16 cellular contexts compared by ENCODE assay signal in genomic region chr14:61736751-61737150, GRCh38. TPM values are rescaled to one million over a fixed set of nuclear protein-coding genes. Genes with fewer than 3 reads are reported as not detected.
DNase-seq lines count a peak whose midpoint lies in the region; ATAC-seq and TF ChIP-seq lines count a peak whose summit lies in the region.
"Had no signal": no experiment of that assay in that cellular context is flagged by ENCODE, and none has a peak within 500 bp of the region (broad histone marks: within the 10 kb centered on the region; RNA-seq: fewer than 3 reads in every experiment).

No MANE protein-coding gene starts in this region.

- H4K20me1 ChIP-seq in IMR-90 (ENCODE audit: insufficient read depth, low read length) (peaks cover 12% of the 10 kb centered on the region), smooth muscle cell (ENCODE audit: low read depth) (peaks cover 66% of the 10 kb centered on the region)

- no peak overlapping the region for H2BK20ac ChIP-seq in IMR-90 (ENCODE audit: low read depth, low read length)

- no peak overlapping the region for H3K18ac ChIP-seq in IMR-90 (ENCODE audit: low read depth, low read length)
- no peak overlapping the region for H3K18ac ChIP-seq in trophoblast cell (ENCODE audit: low read length)

- WGBS in IMR-90 (ENCODE audit: extremely low coverage in 2 of 2, insufficient read length in 1 of 2), 2 experiments, result no CpG with 5 or more reads among the region's 4 CpGs
- WGBS in smooth muscle cell (ENCODE audit: low lambda C conversion rate), result 80% methylated on average over 4 of the region's 4 CpGs
- WGBS in trophoblast cell (ENCODE audit: extremely low coverage, insufficient coverage, insufficient read length), result no CpG with 5 or more reads among the region's 4 CpGs

- intact Hi-C loops in activated naive CD4-positive, alpha-beta T cell treated with anti-CD3 and anti-CD28 coated beads for 36 hours (cut with micrococcal nuclease), result no loop called here
- intact Hi-C loops in IMR-90 (cut with micrococcal nuclease), result no loop called here
- intact Hi-C loops in activated T-helper 1 cell treated with anti-CD3 and anti-CD28 coated beads, Interleukin-12 subunit alpha, Interleukin-12 subunit beta, Interleukin-2, Interleukin-4 antibody, amounts not matched to agents 30 ng/mL and 10 ng/mL and 1 ng/mL, durations not matched to agents 14 hours and 24 hours and 36 hours (cut with micrococcal nuclease), result no loop called here

- H3K56ac ChIP-seq in IMR-90 (ENCODE audit: extremely low read depth, insufficient read depth, low read length), result no peak overlapping the region

- H3K27ac ChIP-seq in IMR-90 (ENCODE audit: insufficient read depth, low read length) (no peak overlapping the region), smooth muscle cell (ENCODE audit: low read depth) (peak overlapping the region; percentile 2), trophoblast cell (ENCODE audit: low read depth, low read length) (no peak overlapping the region)
- H3K27ac ChIP-seq: hepatocyte had no signal

- H3K79me2 ChIP-seq in smooth muscle cell (ENCODE audit: low read depth) (peaks cover 86% of the 10 kb centered on the region), trophoblast cell (ENCODE audit: control insufficient read depth, insufficient read depth, low read length, poor library complexity) (no peaks in the 10 kb centered on the region)

- no peak overlapping the region for H4K12ac ChIP-seq in trophoblast cell (ENCODE audit: low read depth, low read length)

- H3K79me1 ChIP-seq in IMR-90 (ENCODE audit: low read depth in 1 of 2, low read length in 2 of 2), result peaks cover 19 to 45% of the 10 kb centered on the region in 2 experiments
- H3K79me1 ChIP-seq in trophoblast cell (ENCODE audit: low read length), result no peaks in the 10 kb centered on the region

- H3K23ac ChIP-seq in IMR-90 (ENCODE audit: low read depth, low read length) (no peak overlapping the region), trophoblast cell (ENCODE audit: low read length) (no peak overlapping the region)

- TF ChIP-seq POLR2A in IMR-90 (IDR thresholded peaks at IDR 0.05; ENCODE audit: low read depth, low read length), result no peak

- CTCF ChIA-PET in activated naive CD4-positive, alpha-beta T cell treated with anti-CD3 and anti-CD28 coated beads for 36 hours (lab: Charles Lee), result no interaction called here
- CTCF ChIA-PET in IMR-90 (lab: Yijun Ruan, JAX), result no interaction called here

- H3K4me1 ChIP-seq in IMR-90 (ENCODE audit: control insufficient read depth, insufficient read depth, low read length) (no peaks in the 10 kb centered on the region), smooth muscle cell (ENCODE audit: low read depth) (no peaks in the 10 kb centered on the region), trophoblast cell (ENCODE audit: control insufficient read depth in 1 of 2, insufficient read depth in 2 of 2, low read length in 2 of 2) (no peaks in the 10 kb centered on the region)

- H3K4me2 ChIP-seq in IMR-90 (ENCODE audit: low read depth, low read length) (no peak overlapping the region), smooth muscle cell (no peak overlapping the region), trophoblast cell (ENCODE audit: low read length) (no peak overlapping the region)
- H3K4me2 ChIP-seq: hepatocyte had no signal

- H3K36me3 Mint-ChIP-seq in activated naive CD4-positive, alpha-beta T cell treated with anti-CD3 and anti-CD28 coated beads for 36 hours (ENCODE audit: low read depth), result peaks cover 74% of the 10 kb centered on the region
- peaks cover 65% of the 10 kb centered on the region for H3K36me3 Mint-ChIP-seq in activated T-helper 1 cell treated with anti-CD3 and anti-CD28 coated beads, Interleukin-12 subunit alpha, Interleukin-12 subunit beta, Interleukin-2, Interleukin-4 antibody, amounts not matched to agents 30 ng/mL and 10 ng/mL and 1 ng/mL, durations not matched to agents 14 hours and 24 hours and 36 hours (ENCODE audit: low read depth)

- H3K9me3 ChIP-seq in IMR-90 (ENCODE audit: control insufficient read depth, insufficient read depth, low read length) (no peaks in the 10 kb centered on the region), smooth muscle cell (replicated peaks; ENCODE audit: low read depth) (no peaks in the 10 kb centered on the region), trophoblast cell (ENCODE audit: insufficient read depth, low read depth, low read length) (no peaks in the 10 kb centered on the region)
- H3K9me3 ChIP-seq: MG63 had no signal

- no peak overlapping the region for H4K5ac ChIP-seq in IMR-90 (ENCODE audit: low read depth, low read length)

- no peak overlapping the region for H3K4me3 ChIP-seq in IMR-90 (ENCODE audit: insufficient read depth, low read depth, low read length)
- H3K4me3 ChIP-seq in smooth muscle cell, result no peak overlapping the region
- H3K4me3 ChIP-seq in trophoblast cell (ENCODE audit: low read depth, low read length), result no peak overlapping the region
- H3K4me3 ChIP-seq: hepatocyte, MG63 had no signal

- H2AK5ac ChIP-seq in IMR-90 (ENCODE audit: low read depth, low read length), result no peak overlapping the region
- no peak overlapping the region for H2AK5ac ChIP-seq in trophoblast cell (ENCODE audit: low read length)

- H3K27ac Mint-ChIP-seq in activated naive CD4-positive, alpha-beta T cell treated with anti-CD3 and anti-CD28 coated beads for 36 hours, result peak overlapping the region; percentile 54
- peak overlapping the region; percentile 64 for H3K27ac Mint-ChIP-seq in activated T-helper 1 cell treated with anti-CD3 and anti-CD28 coated beads, Interleukin-12 subunit alpha, Interleukin-12 subunit beta, Interleukin-2, Interleukin-4 antibody, amounts not matched to agents 30 ng/mL and 10 ng/mL and 1 ng/mL, durations not matched to agents 14 hours and 24 hours and 36 hours

- H3K4ac ChIP-seq in IMR-90 (ENCODE audit: low read depth, low read length) (no peak overlapping the region), trophoblast cell (ENCODE audit: low read depth, low read length) (no peak overlapping the region)

- no peaks in the 10 kb centered on the region for H3K27me3 ChIP-seq in IMR-90 (ENCODE audit: control insufficient read depth, insufficient read depth, low read length)
- no peaks in the 10 kb centered on the region for H3K27me3 ChIP-seq in smooth muscle cell (ENCODE audit: low read depth)
- H3K27me3 ChIP-seq in trophoblast cell (ENCODE audit: insufficient read depth, low read length), result no peaks in the 10 kb centered on the region
- H3K27me3 ChIP-seq: hepatocyte, MG63 had no signal

- POLR2A ChIA-PET in IMR-90 (lab: Charles Lee; ENCODE audit: unreplicated experiment), result no interaction called here

- DNase-seq in activated naive CD4-positive, alpha-beta T cell treated with anti-CD3 and anti-CD28 coated beads for 36 hours, result no peak
- DNase-seq in activated naive CD4-positive, alpha-beta T cell treated with anti-CD3 and anti-CD28 coated beads, Interleukin-2, amount 50 U/mL, for 16 hours, result no peak
- DNase-seq in IMR-90 (peak; percentile 37), smooth muscle cell (lab: John Stamatoyannopoulos, UW; ENCODE audit: unreplicated experiment) (no peak), trophoblast cell (no peak), globus pallidus (ENCODE audit: low spot score) (no peak)
- no peak for DNase-seq in activated T-helper 1 cell treated with anti-CD3 and anti-CD28 coated beads, Interleukin-12 subunit alpha, Interleukin-12 subunit beta, Interleukin-2, Interleukin-4 antibody, amounts not matched to agents 30 ng/mL and 10 ng/mL and 1 ng/mL, durations not matched to agents 14 hours and 24 hours and 36 hours (ENCODE audit: low spot score)
- DNase-seq: activated T-cell treated with anti-CD3 and anti-CD28 coated beads, Interleukin-2, amount 50 U/mL, for 1 hour; amygdala; MG63; NCI-H187; NK-92 treated with Interleukin-12 subunit alpha and Interleukin-12 subunit beta, amount 100 ng/mL, for 24 hours; stimulated activated naive CD4-positive, alpha-beta T cell treated with Interleukin-2 at 50 U/mL for 16 hours; T-cell had no signal

- no peak overlapping the region for H2BK15ac ChIP-seq in IMR-90 (ENCODE audit: low read depth, low read length)

- no TSS peak for BruUV-seq in IMR-90 (replicated peaks; lab: Mats Ljungman, UMichigan)

- in situ Hi-C loops in IMR-90 (cut with MboI; ENCODE audit: low sequenced_read_pairs), result no loop called here

- TF ChIP-seq RAD21 in IMR-90 (IDR thresholded peaks at IDR 0.05; ENCODE audit: low read length), result no peak

- H3K4me3 Mint-ChIP-seq in activated naive CD4-positive, alpha-beta T cell treated with anti-CD3 and anti-CD28 coated beads for 36 hours, result no peak overlapping the region
- no peak overlapping the region for H3K4me3 Mint-ChIP-seq in activated T-helper 1 cell treated with anti-CD3 and anti-CD28 coated beads, Interleukin-12 subunit alpha, Interleukin-12 subunit beta, Interleukin-2, Interleukin-4 antibody, amounts not matched to agents 30 ng/mL and 10 ng/mL and 1 ng/mL, durations not matched to agents 14 hours and 24 hours and 36 hours
- H3K4me3 Mint-ChIP-seq: T-cell had no signal

- H3K27me3 Mint-ChIP-seq in activated naive CD4-positive, alpha-beta T cell treated with anti-CD3 and anti-CD28 coated beads for 36 hours (ENCODE audit: low read depth), result no peaks in the 10 kb centered on the region
- no peaks in the 10 kb centered on the region for H3K27me3 Mint-ChIP-seq in activated T-helper 1 cell treated with anti-CD3 and anti-CD28 coated beads, Interleukin-12 subunit alpha, Interleukin-12 subunit beta, Interleukin-2, Interleukin-4 antibody, amounts not matched to agents 30 ng/mL and 10 ng/mL and 1 ng/mL, durations not matched to agents 14 hours and 24 hours and 36 hours (ENCODE audit: insufficient read depth)
- H3K27me3 Mint-ChIP-seq: T-cell had no signal

- H3F3A ChIP-seq in smooth muscle cell (ENCODE audit: low read depth), result peaks cover 5% of the 10 kb centered on the region

- H2BK5ac ChIP-seq in IMR-90 (ENCODE audit: low read depth, low read length, poor library complexity, severe bottlenecking), result peak overlapping the region; percentile 24
- H2BK5ac ChIP-seq in trophoblast cell (ENCODE audit: low read depth, low read length, poor library complexity), result no peak overlapping the region

- no peaks in the 10 kb centered on the region for H3K9me3 Mint-ChIP-seq in activated naive CD4-positive, alpha-beta T cell treated with anti-CD3 and anti-CD28 coated beads for 36 hours
- H3K9me3 Mint-ChIP-seq in activated T-helper 1 cell treated with anti-CD3 and anti-CD28 coated beads, Interleukin-12 subunit alpha, Interleukin-12 subunit beta, Interleukin-2, Interleukin-4 antibody, amounts not matched to agents 30 ng/mL and 10 ng/mL and 1 ng/mL, durations not matched to agents 14 hours and 24 hours and 36 hours, result no peaks in the 10 kb centered on the region
- H3K9me3 Mint-ChIP-seq: T-cell had no signal

- TF ChIP-seq CTCF in IMR-90 (conservative IDR thresholded peaks at IDR 0.05; ENCODE audit: low read depth, low read length) (no peak), smooth muscle cell (IDR thresholded peaks at IDR 0.05; ENCODE audit: borderline replicate concordance, insufficient read depth, poor library complexity, severe bottlenecking) (no peak)

- no peak overlapping the region for H2BK120ac ChIP-seq in IMR-90 (ENCODE audit: low read depth, low read length)
- H2BK120ac ChIP-seq in trophoblast cell (ENCODE audit: insufficient read depth, low read length, poor library complexity), result no peak overlapping the region

- ATAC-seq in IMR-90 (ENCODE audit: low read depth) (no peak), GM21526 (IDR thresholded peaks at IDR 0.05; ENCODE audit: low FRiP score, unreplicated experiment) (no peak)
- ATAC-seq: T-cell had no signal

- no peak overlapping the region for H2AFZ ChIP-seq in IMR-90 (replicated peaks; ENCODE audit: low read length, poor library complexity)
- no peak overlapping the region for H2AFZ ChIP-seq in smooth muscle cell (ENCODE audit: low read depth)
- no peak overlapping the region for H2AFZ ChIP-seq in trophoblast cell (ENCODE audit: insufficient read depth, low read length, poor library complexity)
- H2AFZ ChIP-seq: hepatocyte had no signal

- H3K14ac ChIP-seq in IMR-90 (replicated peaks; ENCODE audit: low read depth, low read length) (no peak overlapping the region), trophoblast cell (ENCODE audit: low read length) (no peak overlapping the region)

- no peak overlapping the region for H2BK12ac ChIP-seq in trophoblast cell (ENCODE audit: low read length)

- no peak overlapping the region for H4K8ac ChIP-seq in IMR-90 (ENCODE audit: low read depth in 2 of 2, low read length in 2 of 2)
- H4K8ac ChIP-seq in trophoblast cell (ENCODE audit: low read depth, low read length), result no peak overlapping the region

- H4K91ac ChIP-seq in IMR-90 (ENCODE audit: insufficient read depth, low read depth, low read length), result no peak overlapping the region
- H4K91ac ChIP-seq in trophoblast cell (ENCODE audit: low read depth, low read length), result no peak overlapping the region

- peaks cover 25% of the 10 kb centered on the region for H3K4me1 Mint-ChIP-seq in activated naive CD4-positive, alpha-beta T cell treated with anti-CD3 and anti-CD28 coated beads for 36 hours (ENCODE audit: low read depth)
- H3K4me1 Mint-ChIP-seq in activated T-helper 1 cell treated with anti-CD3 and anti-CD28 coated beads, Interleukin-12 subunit alpha, Interleukin-12 subunit beta, Interleukin-2, Interleukin-4 antibody, amounts not matched to agents 30 ng/mL and 10 ng/mL and 1 ng/mL, durations not matched to agents 14 hours and 24 hours and 36 hours (ENCODE audit: low read depth), result peaks cover 57% of the 10 kb centered on the region

- no peak overlapping the region for H2AK9ac ChIP-seq in IMR-90 (replicated peaks; ENCODE audit: low read depth, low read length, poor library complexity)

- H3K9me1 ChIP-seq in IMR-90 (ENCODE audit: insufficient read depth, low read length), result no peaks in the 10 kb centered on the region

- dilution Hi-C loops in IMR-90 (cut with HindIII; ENCODE audit: low sequenced_read_pairs, unreplicated experiment), result no loop called here

- H3K9ac ChIP-seq in IMR-90 (ENCODE audit: low read depth, low read length) (no peak overlapping the region), smooth muscle cell (ENCODE audit: low read depth) (no peak overlapping the region), trophoblast cell (ENCODE audit: low read length) (no peak overlapping the region)

- H3K36me3 ChIP-seq in IMR-90 (ENCODE audit: control insufficient read depth, insufficient read depth, low read length), result peaks cover 66% of the 10 kb centered on the region
- H3K36me3 ChIP-seq in smooth muscle cell (ENCODE audit: low read depth), result peaks cover 68% of the 10 kb centered on the region
- H3K36me3 ChIP-seq in trophoblast cell (ENCODE audit: control insufficient read depth in 1 of 2, insufficient read depth in 2 of 2, low read length in 2 of 2), result peaks cover 21 to 40% of the 10 kb centered on the region in 2 experiments

RNA-seq across cellular contexts. Expression of gene SNAPC1, which starts 25.5 kb away (rescaled TPM):
- total RNA-seq in activated naive CD4-positive, alpha-beta T cell treated with anti-CD3 and anti-CD28 coated beads for 36 hours, result 1 to 10 TPM; 8.7 to 9.2 TPM
- total RNA-seq in IMR-90 (2012; rRNA removed), result 7.7 and 18.9 TPM in 2 replicates
- 7.0 and 9.3 TPM in 2 replicates for polyA plus RNA-seq in IMR-90 (2012; rRNA removed)
- 2.1 and 3.0 TPM in 2 replicates for polyA plus RNA-seq in IMR-90 (2012; cell fraction: cytosol; rRNA removed)
- 0.90 and 4.0 TPM in 2 replicates for polyA plus RNA-seq in IMR-90 (2012; cell fraction: nucleus; rRNA removed; ENCODE audit: low replicate concordance)
- 10.8 and 11.0 TPM in 2 replicates for total RNA-seq in activated T-helper 1 cell treated with anti-CD3 and anti-CD28 coated beads, Interleukin-12 subunit alpha, Interleukin-12 subunit beta, Interleukin-2, Interleukin-4 antibody, amounts not matched to agents 30 ng/mL and 10 ng/mL and 1 ng/mL, durations not matched to agents 14 hours and 24 hours and 36 hours
- total RNA-seq in smooth muscle cell, result 13.3 and 13.5 TPM in 2 replicates
- polyA plus RNA-seq in smooth muscle cell, result 6.1 and 8.4 TPM in 2 replicates
- 6.7 and 7.8 TPM in 2 replicates for polyA plus RNA-seq in trophoblast cell (2013)

RNA-seq across cellular contexts. Expression of gene HIF1A, which starts 41.4 kb away (rescaled TPM):
- total RNA-seq in activated naive CD4-positive, alpha-beta T cell treated with anti-CD3 and anti-CD28 coated beads for 36 hours, result 100 to 1,000 TPM; 398 to 417 TPM
- total RNA-seq in IMR-90 (2012; rRNA removed) (301 and 493 TPM in 2 replicates), smooth muscle cell (333 and 376 TPM in 2 replicates)
- polyA plus RNA-seq in IMR-90 (2012; rRNA removed) (86.9 and 128 TPM in 2 replicates), smooth muscle cell (140 and 152 TPM in 2 replicates)
- polyA plus RNA-seq in IMR-90 (2012; cell fraction: cytosol; rRNA removed), result 20.1 and 33.1 TPM in 2 replicates
- 16.8 and 161 TPM in 2 replicates for polyA plus RNA-seq in IMR-90 (2012; cell fraction: nucleus; rRNA removed; ENCODE audit: low replicate concordance)
- total RNA-seq in activated T-helper 1 cell treated with anti-CD3 and anti-CD28 coated beads, Interleukin-12 subunit alpha, Interleukin-12 subunit beta, Interleukin-2, Interleukin-4 antibody, amounts not matched to agents 30 ng/mL and 10 ng/mL and 1 ng/mL, durations not matched to agents 14 hours and 24 hours and 36 hours, result 241 and 247 TPM in 2 replicates
- 429 and 461 TPM in 2 replicates for polyA plus RNA-seq in trophoblast cell (2013)
